ENCODE assay signal across 1 cellular context in the genomic region with DNA sequence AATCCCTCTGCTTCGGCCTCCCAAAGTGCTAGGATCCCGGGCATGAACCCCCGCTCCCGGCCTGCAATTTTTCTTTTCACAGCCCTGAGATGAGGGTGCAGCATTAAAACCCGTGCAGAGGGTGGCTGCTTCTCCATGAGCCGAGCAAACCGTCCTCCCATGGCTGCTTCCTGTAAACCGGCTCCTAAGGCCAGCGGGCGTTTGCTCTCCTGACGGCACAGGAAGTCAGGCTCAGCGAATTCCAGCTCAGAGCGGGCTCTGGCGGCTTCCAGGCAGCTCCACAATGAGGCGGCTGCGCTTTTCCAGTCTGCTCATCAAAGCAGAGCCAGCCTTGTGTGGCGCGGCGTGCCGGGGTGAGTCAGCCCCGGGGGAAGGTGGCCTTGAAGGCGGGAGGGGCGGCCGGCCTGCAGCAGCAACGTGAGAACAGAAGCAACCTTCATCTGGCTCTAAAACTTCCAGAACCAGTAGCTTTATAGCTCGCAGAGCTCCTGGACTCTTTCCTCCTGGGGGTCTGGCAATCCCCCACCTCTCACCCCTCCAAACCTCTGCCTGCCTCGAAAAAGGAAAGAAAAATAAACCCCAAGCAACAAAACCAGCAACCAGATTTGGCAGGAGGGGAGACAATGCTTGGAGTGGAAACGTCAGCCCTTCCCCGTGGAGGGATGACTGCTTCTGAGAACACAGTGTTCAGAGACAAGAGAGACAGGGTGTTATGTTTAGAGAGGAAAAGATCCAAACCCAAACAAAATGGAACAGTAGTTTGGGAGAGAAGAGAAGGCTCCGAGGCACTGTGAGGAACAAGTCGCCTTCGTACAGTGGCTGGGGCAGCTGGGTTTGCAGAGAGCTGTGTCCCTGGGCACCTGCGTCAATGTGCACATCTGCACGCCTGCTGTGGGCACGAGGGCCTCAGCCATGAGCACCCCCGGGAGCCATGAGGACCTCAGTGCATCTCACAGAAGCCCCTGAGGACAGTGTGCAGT.
TF ChIP-seq lines count a peak whose summit lies in the region.

No MANE protein-coding gene starts in this region.

TF ChIP-seq in K562, 482 proteins besides CTCF, POLR2A, EP300 and RAD21 (continued from another document and continues in another):
- TF ChIP-seq, protein P1, sequence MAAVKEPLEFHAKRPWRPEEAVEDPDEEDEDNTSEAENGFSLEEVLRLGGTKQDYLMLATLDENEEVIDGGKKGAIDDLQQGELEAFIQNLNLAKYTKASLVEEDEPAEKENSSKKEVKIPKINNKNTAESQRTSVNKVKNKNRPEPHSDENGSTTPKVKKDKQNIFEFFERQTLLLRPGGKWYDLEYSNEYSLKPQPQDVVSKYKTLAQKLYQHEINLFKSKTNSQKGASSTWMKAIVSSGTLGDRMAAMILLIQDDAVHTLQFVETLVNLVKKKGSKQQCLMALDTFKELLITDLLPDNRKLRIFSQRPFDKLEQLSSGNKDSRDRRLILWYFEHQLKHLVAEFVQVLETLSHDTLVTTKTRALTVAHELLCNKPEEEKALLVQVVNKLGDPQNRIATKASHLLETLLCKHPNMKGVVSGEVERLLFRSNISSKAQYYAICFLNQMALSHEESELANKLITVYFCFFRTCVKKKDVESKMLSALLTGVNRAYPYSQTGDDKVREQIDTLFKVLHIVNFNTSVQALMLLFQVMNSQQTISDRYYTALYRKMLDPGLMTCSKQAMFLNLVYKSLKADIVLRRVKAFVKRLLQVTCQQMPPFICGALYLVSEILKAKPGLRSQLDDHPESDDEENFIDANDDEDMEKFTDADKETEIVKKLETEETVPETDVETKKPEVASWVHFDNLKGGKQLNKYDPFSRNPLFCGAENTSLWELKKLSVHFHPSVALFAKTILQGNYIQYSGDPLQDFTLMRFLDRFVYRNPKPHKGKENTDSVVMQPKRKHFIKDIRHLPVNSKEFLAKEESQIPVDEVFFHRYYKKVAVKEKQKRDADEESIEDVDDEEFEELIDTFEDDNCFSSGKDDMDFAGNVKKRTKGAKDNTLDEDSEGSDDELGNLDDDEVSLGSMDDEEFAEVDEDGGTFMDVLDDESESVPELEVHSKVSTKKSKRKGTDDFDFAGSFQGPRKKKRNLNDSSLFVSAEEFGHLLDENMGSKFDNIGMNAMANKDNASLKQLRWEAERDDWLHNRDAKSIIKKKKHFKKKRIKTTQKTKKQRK (IDR thresholded peaks at IDR 0.05; ENCODE audit: borderline replicate concordance, low read depth, low read length), result no peak
- TF ChIP-seq, protein P2, sequence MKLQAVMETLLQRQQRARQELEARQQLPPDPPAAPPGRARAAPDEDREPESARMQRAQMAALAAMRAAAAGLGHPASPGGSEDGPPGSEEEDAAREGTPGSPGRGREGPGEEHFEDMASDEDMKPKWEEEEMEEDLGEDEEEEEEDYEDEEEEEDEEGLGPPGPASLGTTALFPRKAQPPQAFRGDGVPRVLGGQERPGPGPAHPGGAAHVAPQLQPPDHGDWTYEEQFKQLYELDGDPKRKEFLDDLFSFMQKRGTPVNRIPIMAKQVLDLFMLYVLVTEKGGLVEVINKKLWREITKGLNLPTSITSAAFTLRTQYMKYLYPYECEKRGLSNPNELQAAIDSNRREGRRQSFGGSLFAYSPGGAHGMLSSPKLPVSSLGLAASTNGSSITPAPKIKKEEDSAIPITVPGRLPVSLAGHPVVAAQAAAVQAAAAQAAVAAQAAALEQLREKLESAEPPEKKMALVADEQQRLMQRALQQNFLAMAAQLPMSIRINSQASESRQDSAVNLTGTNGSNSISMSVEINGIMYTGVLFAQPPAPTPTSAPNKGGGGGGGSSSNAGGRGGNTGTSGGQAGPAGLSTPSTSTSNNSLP (IDR thresholded peaks at IDR 0.05; ENCODE audit: borderline replicate concordance, low read depth, low read length), result no peak
- TF ChIP-seq IFI16 (CRISPR knock-in tag; IDR thresholded peaks at IDR 0.05), result no peak
- TF ChIP-seq, protein P3, sequence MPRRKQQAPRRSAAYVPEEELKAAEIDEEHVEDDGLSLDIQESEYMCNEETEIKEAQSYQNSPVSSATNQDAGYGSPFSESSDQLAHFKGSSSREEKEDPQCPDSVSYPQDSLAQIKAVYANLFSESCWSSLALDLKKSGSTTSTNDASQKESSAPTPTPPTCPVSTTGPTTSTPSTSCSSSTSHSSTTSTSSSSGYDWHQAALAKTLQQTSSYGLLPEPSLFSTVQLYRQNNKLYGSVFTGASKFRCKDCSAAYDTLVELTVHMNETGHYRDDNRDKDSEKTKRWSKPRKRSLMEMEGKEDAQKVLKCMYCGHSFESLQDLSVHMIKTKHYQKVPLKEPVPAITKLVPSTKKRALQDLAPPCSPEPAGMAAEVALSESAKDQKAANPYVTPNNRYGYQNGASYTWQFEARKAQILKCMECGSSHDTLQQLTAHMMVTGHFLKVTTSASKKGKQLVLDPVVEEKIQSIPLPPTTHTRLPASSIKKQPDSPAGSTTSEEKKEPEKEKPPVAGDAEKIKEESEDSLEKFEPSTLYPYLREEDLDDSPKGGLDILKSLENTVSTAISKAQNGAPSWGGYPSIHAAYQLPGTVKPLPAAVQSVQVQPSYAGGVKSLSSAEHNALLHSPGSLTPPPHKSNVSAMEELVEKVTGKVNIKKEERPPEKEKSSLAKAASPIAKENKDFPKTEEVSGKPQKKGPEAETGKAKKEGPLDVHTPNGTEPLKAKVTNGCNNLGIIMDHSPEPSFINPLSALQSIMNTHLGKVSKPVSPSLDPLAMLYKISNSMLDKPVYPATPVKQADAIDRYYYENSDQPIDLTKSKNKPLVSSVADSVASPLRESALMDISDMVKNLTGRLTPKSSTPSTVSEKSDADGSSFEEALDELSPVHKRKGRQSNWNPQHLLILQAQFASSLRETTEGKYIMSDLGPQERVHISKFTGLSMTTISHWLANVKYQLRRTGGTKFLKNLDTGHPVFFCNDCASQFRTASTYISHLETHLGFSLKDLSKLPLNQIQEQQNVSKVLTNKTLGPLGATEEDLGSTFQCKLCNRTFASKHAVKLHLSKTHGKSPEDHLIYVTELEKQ (CRISPR knock-in tag; IDR thresholded peaks at IDR 0.05), result no peak
- TF ChIP-seq SPI1 (IDR thresholded peaks at IDR 0.05; ENCODE audit: borderline replicate concordance, low read depth, low read length), result 0 out of 2 replicates have a peak, but pooled peaks have one; percentile 32
- no peak for TF ChIP-seq ZNF224 (CRISPR knock-in tag; IDR thresholded peaks at IDR 0.05)
- no peak for TF ChIP-seq MIER1 (IDR thresholded peaks at IDR 0.05; ENCODE audit: low read depth)
- TF ChIP-seq, protein P4, sequence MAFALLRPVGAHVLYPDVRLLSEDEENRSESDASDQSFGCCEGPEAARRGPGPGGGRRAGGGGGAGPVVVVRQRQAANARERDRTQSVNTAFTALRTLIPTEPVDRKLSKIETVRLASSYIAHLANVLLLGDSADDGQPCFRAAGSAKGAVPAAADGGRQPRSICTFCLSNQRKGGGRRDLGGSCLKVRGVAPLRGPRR (CRISPR knock-in tag; IDR thresholded peaks at IDR 0.05), result no peak
- TF ChIP-seq, protein P5, sequence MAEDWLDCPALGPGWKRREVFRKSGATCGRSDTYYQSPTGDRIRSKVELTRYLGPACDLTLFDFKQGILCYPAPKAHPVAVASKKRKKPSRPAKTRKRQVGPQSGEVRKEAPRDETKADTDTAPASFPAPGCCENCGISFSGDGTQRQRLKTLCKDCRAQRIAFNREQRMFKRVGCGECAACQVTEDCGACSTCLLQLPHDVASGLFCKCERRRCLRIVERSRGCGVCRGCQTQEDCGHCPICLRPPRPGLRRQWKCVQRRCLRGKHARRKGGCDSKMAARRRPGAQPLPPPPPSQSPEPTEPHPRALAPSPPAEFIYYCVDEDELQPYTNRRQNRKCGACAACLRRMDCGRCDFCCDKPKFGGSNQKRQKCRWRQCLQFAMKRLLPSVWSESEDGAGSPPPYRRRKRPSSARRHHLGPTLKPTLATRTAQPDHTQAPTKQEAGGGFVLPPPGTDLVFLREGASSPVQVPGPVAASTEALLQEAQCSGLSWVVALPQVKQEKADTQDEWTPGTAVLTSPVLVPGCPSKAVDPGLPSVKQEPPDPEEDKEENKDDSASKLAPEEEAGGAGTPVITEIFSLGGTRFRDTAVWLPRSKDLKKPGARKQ (CRISPR knock-in tag; IDR thresholded peaks at IDR 0.05), result no peak
- no peak for TF ChIP-seq KDM1A (IDR thresholded peaks at IDR 0.05)
- TF ChIP-seq CBX3 (IDR thresholded peaks at IDR 0.05; ENCODE audit: borderline replicate concordance in 1 of 2, low read length in 2 of 2), result no peak
- no peak for TF ChIP-seq XRCC3 (IDR thresholded peaks at IDR 0.05)
- TF ChIP-seq CAMTA2 (CRISPR knock-in tag; conservative IDR thresholded peaks at IDR 0.05), result no peak
- no peak for TF ChIP-seq SREBF2 (CRISPR knock-in tag; IDR thresholded peaks at IDR 0.05)
- TF ChIP-seq, protein P6, sequence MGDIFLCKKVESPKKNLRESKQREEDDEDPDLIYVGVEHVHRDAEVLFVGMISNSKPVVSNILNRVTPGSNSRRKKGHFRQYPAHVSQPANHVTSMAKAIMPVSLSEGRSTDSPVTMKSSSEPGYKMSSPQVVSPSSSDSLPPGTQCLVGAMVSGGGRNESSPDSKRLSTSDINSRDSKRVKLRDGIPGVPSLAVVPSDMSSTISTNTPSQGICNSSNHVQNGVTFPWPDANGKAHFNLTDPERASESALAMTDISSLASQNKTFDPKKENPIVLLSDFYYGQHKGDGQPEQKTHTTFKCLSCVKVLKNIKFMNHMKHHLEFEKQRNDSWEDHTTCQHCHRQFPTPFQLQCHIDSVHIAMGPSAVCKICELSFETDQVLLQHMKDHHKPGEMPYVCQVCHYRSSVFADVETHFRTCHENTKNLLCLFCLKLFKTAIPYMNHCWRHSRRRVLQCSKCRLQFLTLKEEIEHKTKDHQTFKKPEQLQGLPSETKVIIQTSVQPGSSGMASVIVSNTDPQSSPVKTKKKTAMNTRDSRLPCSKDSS (IDR thresholded peaks at IDR 0.05; ENCODE audit: low read depth, partially characterized antibody), result no peak
- no peak for TF ChIP-seq CREBBP (IDR thresholded peaks at IDR 0.05; ENCODE audit: low read depth, low read length)
- TF ChIP-seq KLF16 (IDR thresholded peaks at IDR 0.05), result peak; percentile 29; the same call in 1 of the 2 replicates
- TF ChIP-seq ARHGAP35 (IDR thresholded peaks at IDR 0.05; ENCODE audit: partially characterized antibody), result no peak
- TF ChIP-seq RUNX1 (IDR thresholded peaks at IDR 0.05; ENCODE audit: low read depth), result no peak
- no peak for TF ChIP-seq KLF1 (tag; IDR thresholded peaks at IDR 0.05)
- TF ChIP-seq, protein P7, sequence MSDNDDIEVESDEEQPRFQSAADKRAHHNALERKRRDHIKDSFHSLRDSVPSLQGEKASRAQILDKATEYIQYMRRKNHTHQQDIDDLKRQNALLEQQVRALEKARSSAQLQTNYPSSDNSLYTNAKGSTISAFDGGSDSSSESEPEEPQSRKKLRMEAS (CRISPR knock-in tag; IDR thresholded peaks at IDR 0.05), result peak; percentile 85
- no peak for TF ChIP-seq ESRRB (CRISPR knock-in tag; IDR thresholded peaks at IDR 0.05; ENCODE audit: borderline replicate concordance)
- TF ChIP-seq PCBP2 (IDR thresholded peaks at IDR 0.05; ENCODE audit: low read depth, low read length, poor library complexity, severe bottlenecking), result no peak
- peak; percentile 40; the same call in 1 of the 2 replicates for TF ChIP-seq TEAD4 (IDR thresholded peaks at IDR 0.05; ENCODE audit: low read length)
- no peak for TF ChIP-seq TEAD4 (CRISPR knock-in tag; IDR thresholded peaks at IDR 0.05; ENCODE audit: borderline replicate concordance)
- TF ChIP-seq, protein P8, sequence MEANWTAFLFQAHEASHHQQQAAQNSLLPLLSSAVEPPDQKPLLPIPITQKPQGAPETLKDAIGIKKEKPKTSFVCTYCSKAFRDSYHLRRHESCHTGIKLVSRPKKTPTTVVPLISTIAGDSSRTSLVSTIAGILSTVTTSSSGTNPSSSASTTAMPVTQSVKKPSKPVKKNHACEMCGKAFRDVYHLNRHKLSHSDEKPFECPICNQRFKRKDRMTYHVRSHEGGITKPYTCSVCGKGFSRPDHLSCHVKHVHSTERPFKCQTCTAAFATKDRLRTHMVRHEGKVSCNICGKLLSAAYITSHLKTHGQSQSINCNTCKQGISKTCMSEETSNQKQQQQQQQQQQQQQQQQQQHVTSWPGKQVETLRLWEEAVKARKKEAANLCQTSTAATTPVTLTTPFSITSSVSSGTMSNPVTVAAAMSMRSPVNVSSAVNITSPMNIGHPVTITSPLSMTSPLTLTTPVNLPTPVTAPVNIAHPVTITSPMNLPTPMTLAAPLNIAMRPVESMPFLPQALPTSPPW (CRISPR knock-in tag; IDR thresholded peaks at IDR 0.05), result peak; percentile 83
- no peak for TF ChIP-seq SMC3 (conservative IDR thresholded peaks at IDR 0.05; ENCODE audit: insufficient read depth, low read depth, low read length)
- no peak for TF ChIP-seq EGR1 (conservative IDR thresholded peaks at IDR 0.05)
- no peak for TF ChIP-seq TAF9B (IDR thresholded peaks at IDR 0.05; ENCODE audit: partially characterized antibody)
- TF ChIP-seq, protein P9, sequence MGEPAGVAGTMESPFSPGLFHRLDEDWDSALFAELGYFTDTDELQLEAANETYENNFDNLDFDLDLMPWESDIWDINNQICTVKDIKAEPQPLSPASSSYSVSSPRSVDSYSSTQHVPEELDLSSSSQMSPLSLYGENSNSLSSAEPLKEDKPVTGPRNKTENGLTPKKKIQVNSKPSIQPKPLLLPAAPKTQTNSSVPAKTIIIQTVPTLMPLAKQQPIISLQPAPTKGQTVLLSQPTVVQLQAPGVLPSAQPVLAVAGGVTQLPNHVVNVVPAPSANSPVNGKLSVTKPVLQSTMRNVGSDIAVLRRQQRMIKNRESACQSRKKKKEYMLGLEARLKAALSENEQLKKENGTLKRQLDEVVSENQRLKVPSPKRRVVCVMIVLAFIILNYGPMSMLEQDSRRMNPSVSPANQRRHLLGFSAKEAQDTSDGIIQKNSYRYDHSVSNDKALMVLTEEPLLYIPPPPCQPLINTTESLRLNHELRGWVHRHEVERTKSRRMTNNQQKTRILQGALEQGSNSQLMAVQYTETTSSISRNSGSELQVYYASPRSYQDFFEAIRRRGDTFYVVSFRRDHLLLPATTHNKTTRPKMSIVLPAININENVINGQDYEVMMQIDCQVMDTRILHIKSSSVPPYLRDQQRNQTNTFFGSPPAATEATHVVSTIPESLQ (CRISPR knock-in tag; IDR thresholded peaks at IDR 0.05), result no peak
- TF ChIP-seq ZBTB7A (IDR thresholded peaks at IDR 0.05; ENCODE audit: borderline replicate concordance, control insufficient read depth, low read depth, low read length), result no peak; the same call in 1 of the 2 replicates
- TF ChIP-seq, protein P10, sequence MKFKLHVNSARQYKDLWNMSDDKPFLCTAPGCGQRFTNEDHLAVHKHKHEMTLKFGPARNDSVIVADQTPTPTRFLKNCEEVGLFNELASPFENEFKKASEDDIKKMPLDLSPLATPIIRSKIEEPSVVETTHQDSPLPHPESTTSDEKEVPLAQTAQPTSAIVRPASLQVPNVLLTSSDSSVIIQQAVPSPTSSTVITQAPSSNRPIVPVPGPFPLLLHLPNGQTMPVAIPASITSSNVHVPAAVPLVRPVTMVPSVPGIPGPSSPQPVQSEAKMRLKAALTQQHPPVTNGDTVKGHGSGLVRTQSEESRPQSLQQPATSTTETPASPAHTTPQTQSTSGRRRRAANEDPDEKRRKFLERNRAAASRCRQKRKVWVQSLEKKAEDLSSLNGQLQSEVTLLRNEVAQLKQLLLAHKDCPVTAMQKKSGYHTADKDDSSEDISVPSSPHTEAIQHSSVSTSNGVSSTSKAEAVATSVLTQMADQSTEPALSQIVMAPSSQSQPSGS (CRISPR knock-in tag; IDR thresholded peaks at IDR 0.05), result no peak
- TF ChIP-seq RAD51 (IDR thresholded peaks at IDR 0.05; ENCODE audit: borderline replicate concordance, low read depth), result no peak
- no peak for TF ChIP-seq ZNF561 (CRISPR knock-in tag; conservative IDR thresholded peaks at IDR 0.05)
- TF ChIP-seq ZNF324 (CRISPR knock-in tag; IDR thresholded peaks at IDR 0.05), result no peak
- no peak; the same call in 1 of the 2 replicates for TF ChIP-seq EP400 (IDR thresholded peaks at IDR 0.05)
